ENCODE assay signal across 11 cellular contexts in the genomic region with DNA sequence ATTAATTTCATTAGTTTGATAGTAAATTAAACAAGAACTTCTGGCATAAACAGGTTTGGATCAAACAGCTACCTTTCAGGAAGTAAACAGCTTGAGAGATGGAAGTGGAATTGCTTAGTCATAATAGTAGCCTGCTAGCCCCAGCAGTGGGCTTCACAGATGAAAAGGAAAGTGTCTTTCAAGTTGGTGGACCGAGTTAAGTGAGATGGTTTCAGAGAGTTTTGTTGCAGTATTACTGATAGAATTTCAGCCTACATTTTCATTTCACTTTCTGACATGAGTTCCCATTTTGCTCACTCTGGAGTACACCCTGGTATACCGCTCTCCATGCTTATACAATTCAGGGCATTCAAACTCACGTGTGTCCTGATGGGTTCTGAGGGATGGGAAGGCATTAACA. TPM values are rescaled to one million over a fixed set of nuclear protein-coding genes. Genes with fewer than 3 reads are reported as not detected.
DNase-seq lines count a peak whose midpoint lies in the region; ATAC-seq and TF ChIP-seq lines count a peak whose summit lies in the region.
"Had no signal": no experiment of that assay in that cellular context is flagged by ENCODE, and none has a peak within 500 bp of the region (broad histone marks: within the 10 kb centered on the region; RNA-seq: fewer than 3 reads in every experiment).

No MANE protein-coding gene starts in this region.

- H3K4me3 ChIP-seq in CD4-positive, alpha-beta memory T cell (ENCODE audit: low read length in 2 of 2), result no peak overlapping the region
- no peak overlapping the region for H3K4me3 ChIP-seq in HL-60 (replicated peaks; ENCODE audit: insufficient read depth, low read length)
- H3K4me3 ChIP-seq: pancreas had no signal

- H3K4me1 Mint-ChIP-seq in CD4-positive, alpha-beta memory T cell, result peaks cover 29 to 48% (median 38%) of the 10 kb centered on the region in 4 donors
- peaks cover 67% of the 10 kb centered on the region for H3K4me1 Mint-ChIP-seq in activated B cell treated with CpG ODN at 0.5 μM for 24 hours
- peaks cover 32 to 33% of the 10 kb centered on the region in 2 donors for H3K4me1 Mint-ChIP-seq in natural killer cell treated with Interleukin-12 subunit alpha and Interleukin-12 subunit beta and Interleukin-15 and Interleukin-18, amount 100 ng/mL, for 72 hours (ENCODE audit: low read depth in 2 of 2)

- peak overlapping the region in 4 of 7 donors; percentile 17 to 88 (median 52) for H3K27ac Mint-ChIP-seq in CD4-positive, alpha-beta memory T cell
- no peak overlapping the region for H3K27ac Mint-ChIP-seq in activated B cell treated with CpG ODN at 0.5 μM for 24 hours
- peak overlapping the region; percentile 9 to 64 for H3K27ac Mint-ChIP-seq in natural killer cell treated with Interleukin-12 subunit alpha and Interleukin-12 subunit beta and Interleukin-15 and Interleukin-18, amount 100 ng/mL, for 72 hours

- H3K36me3 Mint-ChIP-seq in CD4-positive, alpha-beta memory T cell, result peaks cover 0 to 13% of the 10 kb centered on the region in 2 donors
- peaks cover 3% of the 10 kb centered on the region for H3K36me3 Mint-ChIP-seq in activated B cell treated with CpG ODN at 0.5 μM for 24 hours (ENCODE audit: low read depth)
- peaks cover 6% of the 10 kb centered on the region for H3K36me3 Mint-ChIP-seq in natural killer cell treated with Interleukin-12 subunit alpha and Interleukin-12 subunit beta and Interleukin-15 and Interleukin-18, amount 100 ng/mL, for 72 hours

- H3K27me3 Mint-ChIP-seq in CD4-positive, alpha-beta memory T cell, result no peaks in the 10 kb centered on the region
- no peaks in the 10 kb centered on the region for H3K27me3 Mint-ChIP-seq in activated B cell treated with CpG ODN at 0.5 μM for 24 hours
- no peaks in the 10 kb centered on the region for H3K27me3 Mint-ChIP-seq in natural killer cell treated with Interleukin-12 subunit alpha and Interleukin-12 subunit beta and Interleukin-15 and Interleukin-18, amount 100 ng/mL, for 72 hours

- DNase-seq in CD4-positive, alpha-beta memory T cell, result no peak
- DNase-seq in HL-60 (ENCODE audit: low read depth in 1 of 2, low spot score in 1 of 2) (no peak), activated B cell treated with CpG ODN at 0.5 μM for 24 hours (no peak), foreskin melanocyte (no peak), hepatic stellate cell (ENCODE audit: low spot score) (no peak), NK-92 (lab: John Stamatoyannopoulos, UW; ENCODE audit: unreplicated experiment) (no peak)
- DNase-seq in natural killer cell treated with Interleukin-12 subunit alpha and Interleukin-12 subunit beta and Interleukin-15 and Interleukin-18, amount 100 ng/mL, for 72 hours (ENCODE audit: low spot score), result no peak
- DNase-seq: NK-92 treated with Interleukin-12 subunit alpha and Interleukin-12 subunit beta, amount 100 ng/mL, for 24 hours; stimulated activated naive CD4-positive, alpha-beta T cell treated with Interleukin-2 at 50 U/mL for 16 hours had no signal

- no peaks in the 10 kb centered on the region for H3K9me3 ChIP-seq in CD4-positive, alpha-beta memory T cell (ENCODE audit: control insufficient read depth in 1 of 2, low read length in 2 of 2)
- H3K9me3 ChIP-seq: pancreas had no signal

- ATAC-seq in activated B cell treated with CpG ODN at 0.5 μM for 24 hours (ENCODE audit: low read depth), result no peak
- peak in 1 of 2 donors; percentile 2 for ATAC-seq in natural killer cell treated with Interleukin-12 subunit alpha and Interleukin-12 subunit beta and Interleukin-15 and Interleukin-18, amount 100 ng/mL, for 72 hours
- ATAC-seq: left lobe of liver, pancreas had no signal

- TF ChIP-seq CTCF in HL-60 (IDR thresholded peaks at IDR 0.05; ENCODE audit: insufficient read depth, low read length), result no peak
- no peak for TF ChIP-seq CTCF in activated B cell treated with CpG ODN at 0.5 μM for 24 hours (IDR thresholded peaks at IDR 0.05)

- H3K4me1 ChIP-seq in CD4-positive, alpha-beta memory T cell (ENCODE audit: insufficient read depth, low read length), result peaks cover 42% of the 10 kb centered on the region

- CTCF ChIA-PET in CD4-positive, alpha-beta memory T cell (lab: Charles Lee; ENCODE audit: partially characterized antibody), result interaction anchor here (0.6 kb wide), 1 partner anchor 969 kb away, joined by 3 read pairs; no protein-coding TSS in a partner anchor
- CTCF ChIA-PET in activated B cell treated with CpG ODN at 0.5 μM for 24 hours (lab: Charles Lee), result no interaction called here

- peaks cover 0 to 5% (median 0%) of the 10 kb centered on the region in 8 donors for H3K9me3 Mint-ChIP-seq in CD4-positive, alpha-beta memory T cell
- H3K9me3 Mint-ChIP-seq in activated B cell treated with CpG ODN at 0.5 μM for 24 hours, result peaks cover 2% of the 10 kb centered on the region
- H3K9me3 Mint-ChIP-seq in natural killer cell treated with Interleukin-12 subunit alpha and Interleukin-12 subunit beta and Interleukin-15 and Interleukin-18, amount 100 ng/mL, for 72 hours, result peaks cover 3% of the 10 kb centered on the region

- no peaks in the 10 kb centered on the region for H3K27me3 ChIP-seq in CD4-positive, alpha-beta memory T cell (ENCODE audit: insufficient read depth, low read length)
- H3K27me3 ChIP-seq in HL-60 (ENCODE audit: insufficient read depth, poor library complexity, severe bottlenecking), result no peaks in the 10 kb centered on the region
- H3K27me3 ChIP-seq: pancreas had no signal

- POLR2A ChIA-PET in CD4-positive, alpha-beta memory T cell (lab: Charles Lee; ENCODE audit: partially characterized antibody), result interaction anchor here (1.2 to 12.2 kb wide), 5 partner anchors 18 to 184 kb away, joined by 5 to 173 read pairs (median 11); a partner anchor contains a TSS
- POLR2A ChIA-PET in activated B cell treated with CpG ODN at 0.5 μM for 24 hours (lab: Charles Lee), result interaction anchor here (0.5 to 2.9 kb wide), 5 partner anchors 19 to 99 kb away, joined by 3 to 20 read pairs (median 5); a partner anchor contains a TSS

- no peaks in the 10 kb centered on the region for H3K36me3 ChIP-seq in CD4-positive, alpha-beta memory T cell (ENCODE audit: insufficient read depth, low read length)
- H3K36me3 ChIP-seq: pancreas had no signal

- intact Hi-C loops in CD4-positive, alpha-beta memory T cell (cut with micrococcal nuclease), result no loop called here
- intact Hi-C loops in activated B cell treated with CpG ODN at 0.5 μM for 24 hours (cut with micrococcal nuclease), result no loop called here

- peak overlapping the region; percentile 22 to 73 (median 62) for H3K4me3 Mint-ChIP-seq in CD4-positive, alpha-beta memory T cell
- peak overlapping the region; percentile 53 for H3K4me3 Mint-ChIP-seq in activated B cell treated with CpG ODN at 0.5 μM for 24 hours
- H3K4me3 Mint-ChIP-seq in natural killer cell treated with Interleukin-12 subunit alpha and Interleukin-12 subunit beta and Interleukin-15 and Interleukin-18, amount 100 ng/mL, for 72 hours, result peak overlapping the region; percentile 79

- no peak overlapping the region for H3K27ac ChIP-seq in CD4-positive, alpha-beta memory T cell (ENCODE audit: low read depth, low read length)
- H3K27ac ChIP-seq in HL-60 (replicated peaks), result peak overlapping the region; percentile 29
- H3K27ac ChIP-seq: pancreas had no signal

RNA-seq across cellular contexts. Expression of a gene that starts 2.0 kb away (rescaled TPM):
- 100 to 1,000 TPM; 150 to 156 TPM for total RNA-seq in CD4-positive, alpha-beta memory T cell
- 10 to 100 TPM; 40.7 to 57.9 TPM for polyA plus RNA-seq in CD4-positive, alpha-beta memory T cell
- 103 and 107 TPM in 2 replicates for total RNA-seq in activated B cell treated with CpG ODN at 0.5 μM for 24 hours
- total RNA-seq in natural killer cell treated with Interleukin-12 subunit alpha and Interleukin-12 subunit beta and Interleukin-15 and Interleukin-18, amount 100 ng/mL, for 72 hours, result 10 to 100 TPM; 64.6 to 78.0 TPM

RNA-seq across cellular contexts. Expression of a gene that starts 18.4 kb away (rescaled TPM):
- total RNA-seq in CD4-positive, alpha-beta memory T cell, result 100 to 1,000 TPM; 171 to 192 TPM
- polyA plus RNA-seq in CD4-positive, alpha-beta memory T cell, result 10 to 100 TPM; 28.9 to 33.9 TPM
- total RNA-seq in activated B cell treated with CpG ODN at 0.5 μM for 24 hours, result 174 and 205 TPM in 2 replicates
- 100 to 1,000 TPM; 146 to 205 TPM for total RNA-seq in natural killer cell treated with Interleukin-12 subunit alpha and Interleukin-12 subunit beta and Interleukin-15 and Interleukin-18, amount 100 ng/mL, for 72 hours

RNA-seq across cellular contexts. Expression of a gene that starts 28.2 kb away (rescaled TPM):
- 10 to 100 TPM; 19.7 to 20.2 TPM for total RNA-seq in CD4-positive, alpha-beta memory T cell
- polyA plus RNA-seq in CD4-positive, alpha-beta memory T cell, result 1 to 10 TPM; 2.5 to 4.8 TPM
- total RNA-seq in activated B cell treated with CpG ODN at 0.5 μM for 24 hours, result 21.3 and 28.7 TPM in 2 replicates
- 10 to 100 TPM; 16.8 to 32.1 TPM for total RNA-seq in natural killer cell treated with Interleukin-12 subunit alpha and Interleukin-12 subunit beta and Interleukin-15 and Interleukin-18, amount 100 ng/mL, for 72 hours

RNA-seq across cellular contexts. Expression of a gene that starts 28.6 kb away (rescaled TPM):
- total RNA-seq in CD4-positive, alpha-beta memory T cell, result 100 to 1,000 TPM; 101 TPM
- 10 to 100 TPM in 1 of 2 donors, 1 to 10 TPM in 1; 6.0 to 14.9 TPM for polyA plus RNA-seq in CD4-positive, alpha-beta memory T cell
- 51.1 and 57.0 TPM in 2 replicates for total RNA-seq in activated B cell treated with CpG ODN at 0.5 μM for 24 hours
- 10 to 100 TPM; 26.0 to 34.0 TPM for total RNA-seq in natural killer cell treated with Interleukin-12 subunit alpha and Interleukin-12 subunit beta and Interleukin-15 and Interleukin-18, amount 100 ng/mL, for 72 hours

RNA-seq across cellular contexts. Expression of a gene that starts 30.8 kb away (rescaled TPM):
- total RNA-seq in CD4-positive, alpha-beta memory T cell, result 10 to 100 TPM; 41.8 to 48.8 TPM
- 10 to 100 TPM; 10.7 to 22.9 TPM for polyA plus RNA-seq in CD4-positive, alpha-beta memory T cell
- 70.1 and 88.8 TPM in 2 replicates for total RNA-seq in activated B cell treated with CpG ODN at 0.5 μM for 24 hours
- 10 to 100 TPM; 48.0 to 64.6 TPM for total RNA-seq in natural killer cell treated with Interleukin-12 subunit alpha and Interleukin-12 subunit beta and Interleukin-15 and Interleukin-18, amount 100 ng/mL, for 72 hours
